ENCODE assay signal across 2 cellular contexts in the genomic region with DNA sequence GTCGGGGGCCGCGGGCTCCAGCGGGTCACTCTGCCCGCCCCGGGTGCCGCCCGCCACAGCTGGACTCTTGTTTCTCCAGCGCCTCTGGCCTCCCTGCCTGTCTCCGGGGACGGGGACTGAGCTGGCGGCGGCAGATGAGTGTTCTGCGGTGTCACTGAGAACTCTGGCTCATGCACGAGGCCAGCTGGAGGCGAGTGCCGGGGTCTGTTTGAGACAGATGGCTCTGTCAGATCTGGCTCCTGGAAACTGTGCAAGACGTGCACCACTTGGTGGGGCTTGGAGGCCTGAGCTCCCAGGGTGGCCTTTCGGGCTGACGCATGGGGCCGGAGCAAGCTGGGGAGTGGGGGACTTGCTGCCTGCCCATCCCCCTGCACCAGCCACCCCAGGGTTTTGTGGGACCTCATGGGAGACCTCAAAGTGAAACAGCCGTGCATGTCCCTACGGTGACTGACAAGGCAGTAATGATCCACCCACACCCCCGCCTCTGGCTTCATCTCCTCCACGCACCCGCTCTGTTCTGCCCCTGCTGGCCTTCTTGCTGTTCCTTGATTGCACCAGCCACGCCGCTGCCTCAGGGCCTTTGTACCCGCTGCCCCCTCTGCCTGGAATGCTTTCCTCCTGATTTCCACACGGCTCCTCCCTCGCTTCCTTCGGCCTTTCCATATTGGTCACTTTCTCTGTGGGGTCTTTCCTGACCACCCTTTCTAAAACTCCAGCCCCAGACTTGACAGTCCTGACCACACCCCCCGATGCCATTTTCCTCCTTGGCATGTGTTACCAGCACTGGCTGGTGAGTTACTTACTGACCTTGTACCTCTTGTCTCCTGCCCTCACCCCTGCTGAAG.
TF ChIP-seq lines count a peak whose summit lies in the region.

No MANE protein-coding gene starts in this region.

TF ChIP-seq in IMR-90, 13 proteins besides CTCF, POLR2A, EP300 and RAD21:
- no peak for TF ChIP-seq MAZ (IDR thresholded peaks at IDR 0.05; ENCODE audit: borderline replicate concordance, low read depth, low read length)
- no peak for TF ChIP-seq CHD1 (IDR thresholded peaks at IDR 0.05; ENCODE audit: low read depth, low read length)
- 0 out of 2 replicates have a peak, but pooled peaks have one; percentile 2 for TF ChIP-seq FOS (IDR thresholded peaks at IDR 0.05; ENCODE audit: low read depth, low read length)
- TF ChIP-seq SMC3 (IDR thresholded peaks at IDR 0.05; ENCODE audit: low read depth, low read length): no peak
- TF ChIP-seq NFE2L2 (IDR thresholded peaks at IDR 0.05; ENCODE audit: low read depth, low read length): no peak
- TF ChIP-seq, protein P1, sequence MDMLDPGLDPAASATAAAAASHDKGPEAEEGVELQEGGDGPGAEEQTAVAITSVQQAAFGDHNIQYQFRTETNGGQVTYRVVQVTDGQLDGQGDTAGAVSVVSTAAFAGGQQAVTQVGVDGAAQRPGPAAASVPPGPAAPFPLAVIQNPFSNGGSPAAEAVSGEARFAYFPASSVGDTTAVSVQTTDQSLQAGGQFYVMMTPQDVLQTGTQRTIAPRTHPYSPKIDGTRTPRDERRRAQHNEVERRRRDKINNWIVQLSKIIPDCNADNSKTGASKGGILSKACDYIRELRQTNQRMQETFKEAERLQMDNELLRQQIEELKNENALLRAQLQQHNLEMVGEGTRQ (IDR thresholded peaks at IDR 0.05; ENCODE audit: low read depth, low read length): no peak
- 0 out of 2 replicates have a peak, but pooled peaks have one; percentile 58 for TF ChIP-seq MXI1 (IDR thresholded peaks at IDR 0.05; ENCODE audit: borderline replicate concordance, low read depth, low read length)
- peak; percentile 70 for TF ChIP-seq BHLHE40 (IDR thresholded peaks at IDR 0.05; ENCODE audit: low read depth, low read length)
- TF ChIP-seq RCOR1 (IDR thresholded peaks at IDR 0.05; ENCODE audit: insufficient replicate concordance, low read length): peak; percentile 20

TF ChIP-seq in HepG2, 621 proteins besides CTCF, POLR2A, EP300 and RAD21 (continues in another document):
- TF ChIP-seq TGIF2 (CRISPR knock-in tag; IDR thresholded peaks at IDR 0.05): no peak
- TF ChIP-seq JDP2 (CRISPR knock-in tag; IDR thresholded peaks at IDR 0.05; ENCODE audit: borderline replicate concordance): no peak
- TF ChIP-seq ZNF263 (CRISPR knock-in tag; IDR thresholded peaks at IDR 0.05): no peak
- peak; percentile 9; the same call in 1 of the 2 replicates for TF ChIP-seq ZFX (CRISPR knock-in tag; IDR thresholded peaks at IDR 0.05; ENCODE audit: low read depth)
- TF ChIP-seq ZNF33A (CRISPR knock-in tag; IDR thresholded peaks at IDR 0.05; ENCODE audit: borderline replicate concordance): no peak
- TF ChIP-seq ZNF792 (CRISPR knock-in tag; IDR thresholded peaks at IDR 0.05): no peak
- no peak for TF ChIP-seq RXRB (CRISPR knock-in tag; IDR thresholded peaks at IDR 0.05; ENCODE audit: borderline replicate concordance)
- 0 out of 2 replicates have a peak, but pooled peaks have one; percentile 28 for TF ChIP-seq SP4 (CRISPR knock-in tag; IDR thresholded peaks at IDR 0.05)
- TF ChIP-seq IRF2 (CRISPR knock-in tag; IDR thresholded peaks at IDR 0.05): no peak
- no peak for TF ChIP-seq IRX3 (CRISPR knock-in tag; IDR thresholded peaks at IDR 0.05; ENCODE audit: borderline replicate concordance, low read depth)
- TF ChIP-seq NFE2L2 (IDR thresholded peaks at IDR 0.05; ENCODE audit: low read length): no peak
- peak; percentile 77; the same call in 1 of the 2 replicates for TF ChIP-seq ADNP (CRISPR knock-in tag; IDR thresholded peaks at IDR 0.05)
- peak; percentile 85 for TF ChIP-seq ZMYM3 (CRISPR knock-in tag; IDR thresholded peaks at IDR 0.05)
- TF ChIP-seq, protein P2, sequence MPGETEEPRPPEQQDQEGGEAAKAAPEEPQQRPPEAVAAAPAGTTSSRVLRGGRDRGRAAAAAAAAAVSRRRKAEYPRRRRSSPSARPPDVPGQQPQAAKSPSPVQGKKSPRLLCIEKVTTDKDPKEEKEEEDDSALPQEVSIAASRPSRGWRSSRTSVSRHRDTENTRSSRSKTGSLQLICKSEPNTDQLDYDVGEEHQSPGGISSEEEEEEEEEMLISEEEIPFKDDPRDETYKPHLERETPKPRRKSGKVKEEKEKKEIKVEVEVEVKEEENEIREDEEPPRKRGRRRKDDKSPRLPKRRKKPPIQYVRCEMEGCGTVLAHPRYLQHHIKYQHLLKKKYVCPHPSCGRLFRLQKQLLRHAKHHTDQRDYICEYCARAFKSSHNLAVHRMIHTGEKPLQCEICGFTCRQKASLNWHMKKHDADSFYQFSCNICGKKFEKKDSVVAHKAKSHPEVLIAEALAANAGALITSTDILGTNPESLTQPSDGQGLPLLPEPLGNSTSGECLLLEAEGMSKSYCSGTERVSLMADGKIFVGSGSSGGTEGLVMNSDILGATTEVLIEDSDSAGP (CRISPR knock-in tag; IDR thresholded peaks at IDR 0.05; ENCODE audit: borderline replicate concordance): peak; percentile 37; the same call in 1 of the 2 replicates
- TF ChIP-seq HHEX (CRISPR knock-in tag; IDR thresholded peaks at IDR 0.05): no peak
- TF ChIP-seq, protein P3, sequence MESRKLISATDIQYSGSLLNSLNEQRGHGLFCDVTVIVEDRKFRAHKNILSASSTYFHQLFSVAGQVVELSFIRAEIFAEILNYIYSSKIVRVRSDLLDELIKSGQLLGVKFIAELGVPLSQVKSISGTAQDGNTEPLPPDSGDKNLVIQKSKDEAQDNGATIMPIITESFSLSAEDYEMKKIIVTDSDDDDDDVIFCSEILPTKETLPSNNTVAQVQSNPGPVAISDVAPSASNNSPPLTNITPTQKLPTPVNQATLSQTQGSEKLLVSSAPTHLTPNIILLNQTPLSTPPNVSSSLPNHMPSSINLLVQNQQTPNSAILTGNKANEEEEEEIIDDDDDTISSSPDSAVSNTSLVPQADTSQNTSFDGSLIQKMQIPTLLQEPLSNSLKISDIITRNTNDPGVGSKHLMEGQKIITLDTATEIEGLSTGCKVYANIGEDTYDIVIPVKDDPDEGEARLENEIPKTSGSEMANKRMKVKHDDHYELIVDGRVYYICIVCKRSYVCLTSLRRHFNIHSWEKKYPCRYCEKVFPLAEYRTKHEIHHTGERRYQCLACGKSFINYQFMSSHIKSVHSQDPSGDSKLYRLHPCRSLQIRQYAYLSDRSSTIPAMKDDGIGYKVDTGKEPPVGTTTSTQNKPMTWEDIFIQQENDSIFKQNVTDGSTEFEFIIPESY (CRISPR knock-in tag; IDR thresholded peaks at IDR 0.05): peak; percentile 94
- 0 out of 2 replicates have a peak, but pooled peaks have one; percentile 31 for TF ChIP-seq KLF12 (CRISPR knock-in tag; IDR thresholded peaks at IDR 0.05; ENCODE audit: borderline replicate concordance)
- peak; percentile 61; the same call in 1 of the 2 replicates for TF ChIP-seq MEIS1 (CRISPR knock-in tag; IDR thresholded peaks at IDR 0.05; ENCODE audit: borderline replicate concordance)
- TF ChIP-seq ZFP90 (CRISPR knock-in tag; IDR thresholded peaks at IDR 0.05; ENCODE audit: borderline replicate concordance): no peak
- TF ChIP-seq NR2C2 (CRISPR knock-in tag; IDR thresholded peaks at IDR 0.05; ENCODE audit: borderline replicate concordance): no peak
- TF ChIP-seq ZNF678 (CRISPR knock-in tag; IDR thresholded peaks at IDR 0.05): no peak
- TF ChIP-seq, protein P4, sequence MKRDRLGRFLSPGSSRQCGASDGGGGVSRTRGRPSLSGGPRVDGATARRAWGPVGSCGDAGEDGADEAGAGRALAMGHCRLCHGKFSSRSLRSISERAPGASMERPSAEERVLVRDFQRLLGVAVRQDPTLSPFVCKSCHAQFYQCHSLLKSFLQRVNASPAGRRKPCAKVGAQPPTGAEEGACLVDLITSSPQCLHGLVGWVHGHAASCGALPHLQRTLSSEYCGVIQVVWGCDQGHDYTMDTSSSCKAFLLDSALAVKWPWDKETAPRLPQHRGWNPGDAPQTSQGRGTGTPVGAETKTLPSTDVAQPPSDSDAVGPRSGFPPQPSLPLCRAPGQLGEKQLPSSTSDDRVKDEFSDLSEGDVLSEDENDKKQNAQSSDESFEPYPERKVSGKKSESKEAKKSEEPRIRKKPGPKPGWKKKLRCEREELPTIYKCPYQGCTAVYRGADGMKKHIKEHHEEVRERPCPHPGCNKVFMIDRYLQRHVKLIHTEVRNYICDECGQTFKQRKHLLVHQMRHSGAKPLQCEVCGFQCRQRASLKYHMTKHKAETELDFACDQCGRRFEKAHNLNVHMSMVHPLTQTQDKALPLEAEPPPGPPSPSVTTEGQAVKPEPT (CRISPR knock-in tag; IDR thresholded peaks at IDR 0.05; ENCODE audit: low read depth): 0 out of 2 replicates have a peak, but pooled peaks have one; percentile 39
- TF ChIP-seq HNRNPLL (IDR thresholded peaks at IDR 0.05; ENCODE audit: low read depth, low read length, poor library complexity, severe bottlenecking): peak; percentile 20
- TF ChIP-seq, protein P5, sequence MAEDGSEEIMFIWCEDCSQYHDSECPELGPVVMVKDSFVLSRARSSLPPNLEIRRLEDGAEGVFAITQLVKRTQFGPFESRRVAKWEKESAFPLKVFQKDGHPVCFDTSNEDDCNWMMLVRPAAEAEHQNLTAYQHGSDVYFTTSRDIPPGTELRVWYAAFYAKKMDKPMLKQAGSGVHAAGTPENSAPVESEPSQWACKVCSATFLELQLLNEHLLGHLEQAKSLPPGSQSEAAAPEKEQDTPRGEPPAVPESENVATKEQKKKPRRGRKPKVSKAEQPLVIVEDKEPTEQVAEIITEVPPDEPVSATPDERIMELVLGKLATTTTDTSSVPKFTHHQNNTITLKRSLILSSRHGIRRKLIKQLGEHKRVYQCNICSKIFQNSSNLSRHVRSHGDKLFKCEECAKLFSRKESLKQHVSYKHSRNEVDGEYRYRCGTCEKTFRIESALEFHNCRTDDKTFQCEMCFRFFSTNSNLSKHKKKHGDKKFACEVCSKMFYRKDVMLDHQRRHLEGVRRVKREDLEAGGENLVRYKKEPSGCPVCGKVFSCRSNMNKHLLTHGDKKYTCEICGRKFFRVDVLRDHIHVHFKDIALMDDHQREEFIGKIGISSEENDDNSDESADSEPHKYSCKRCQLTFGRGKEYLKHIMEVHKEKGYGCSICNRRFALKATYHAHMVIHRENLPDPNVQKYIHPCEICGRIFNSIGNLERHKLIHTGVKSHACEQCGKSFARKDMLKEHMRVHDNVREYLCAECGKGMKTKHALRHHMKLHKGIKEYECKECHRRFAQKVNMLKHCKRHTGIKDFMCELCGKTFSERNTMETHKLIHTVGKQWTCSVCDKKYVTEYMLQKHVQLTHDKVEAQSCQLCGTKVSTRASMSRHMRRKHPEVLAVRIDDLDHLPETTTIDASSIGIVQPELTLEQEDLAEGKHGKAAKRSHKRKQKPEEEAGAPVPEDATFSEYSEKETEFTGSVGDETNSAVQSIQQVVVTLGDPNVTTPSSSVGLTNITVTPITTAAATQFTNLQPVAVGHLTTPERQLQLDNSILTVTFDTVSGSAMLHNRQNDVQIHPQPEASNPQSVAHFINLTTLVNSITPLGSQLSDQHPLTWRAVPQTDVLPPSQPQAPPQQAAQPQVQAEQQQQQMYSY (CRISPR knock-in tag; IDR thresholded peaks at IDR 0.05): no peak
- TF ChIP-seq HOXA3 (CRISPR knock-in tag; IDR thresholded peaks at IDR 0.05): 0 out of 2 replicates have a peak, but pooled peaks have one; percentile 35
- TF ChIP-seq, protein P6, sequence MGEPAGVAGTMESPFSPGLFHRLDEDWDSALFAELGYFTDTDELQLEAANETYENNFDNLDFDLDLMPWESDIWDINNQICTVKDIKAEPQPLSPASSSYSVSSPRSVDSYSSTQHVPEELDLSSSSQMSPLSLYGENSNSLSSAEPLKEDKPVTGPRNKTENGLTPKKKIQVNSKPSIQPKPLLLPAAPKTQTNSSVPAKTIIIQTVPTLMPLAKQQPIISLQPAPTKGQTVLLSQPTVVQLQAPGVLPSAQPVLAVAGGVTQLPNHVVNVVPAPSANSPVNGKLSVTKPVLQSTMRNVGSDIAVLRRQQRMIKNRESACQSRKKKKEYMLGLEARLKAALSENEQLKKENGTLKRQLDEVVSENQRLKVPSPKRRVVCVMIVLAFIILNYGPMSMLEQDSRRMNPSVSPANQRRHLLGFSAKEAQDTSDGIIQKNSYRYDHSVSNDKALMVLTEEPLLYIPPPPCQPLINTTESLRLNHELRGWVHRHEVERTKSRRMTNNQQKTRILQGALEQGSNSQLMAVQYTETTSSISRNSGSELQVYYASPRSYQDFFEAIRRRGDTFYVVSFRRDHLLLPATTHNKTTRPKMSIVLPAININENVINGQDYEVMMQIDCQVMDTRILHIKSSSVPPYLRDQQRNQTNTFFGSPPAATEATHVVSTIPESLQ (CRISPR knock-in tag; conservative IDR thresholded peaks at IDR 0.05): no peak
- no peak for TF ChIP-seq ZNF335 (CRISPR knock-in tag; IDR thresholded peaks at IDR 0.05)
- TF ChIP-seq, protein P7, sequence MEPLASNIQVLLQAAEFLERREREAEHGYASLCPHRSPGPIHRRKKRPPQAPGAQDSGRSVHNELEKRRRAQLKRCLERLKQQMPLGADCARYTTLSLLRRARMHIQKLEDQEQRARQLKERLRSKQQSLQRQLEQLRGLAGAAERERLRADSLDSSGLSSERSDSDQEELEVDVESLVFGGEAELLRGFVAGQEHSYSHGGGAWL (CRISPR knock-in tag; IDR thresholded peaks at IDR 0.05): no peak
- TF ChIP-seq FOXM1 (CRISPR knock-in tag; IDR thresholded peaks at IDR 0.05): no peak
- TF ChIP-seq ZSCAN9 (CRISPR knock-in tag; IDR thresholded peaks at IDR 0.05; ENCODE audit: borderline replicate concordance): no peak
- TF ChIP-seq, protein P8, sequence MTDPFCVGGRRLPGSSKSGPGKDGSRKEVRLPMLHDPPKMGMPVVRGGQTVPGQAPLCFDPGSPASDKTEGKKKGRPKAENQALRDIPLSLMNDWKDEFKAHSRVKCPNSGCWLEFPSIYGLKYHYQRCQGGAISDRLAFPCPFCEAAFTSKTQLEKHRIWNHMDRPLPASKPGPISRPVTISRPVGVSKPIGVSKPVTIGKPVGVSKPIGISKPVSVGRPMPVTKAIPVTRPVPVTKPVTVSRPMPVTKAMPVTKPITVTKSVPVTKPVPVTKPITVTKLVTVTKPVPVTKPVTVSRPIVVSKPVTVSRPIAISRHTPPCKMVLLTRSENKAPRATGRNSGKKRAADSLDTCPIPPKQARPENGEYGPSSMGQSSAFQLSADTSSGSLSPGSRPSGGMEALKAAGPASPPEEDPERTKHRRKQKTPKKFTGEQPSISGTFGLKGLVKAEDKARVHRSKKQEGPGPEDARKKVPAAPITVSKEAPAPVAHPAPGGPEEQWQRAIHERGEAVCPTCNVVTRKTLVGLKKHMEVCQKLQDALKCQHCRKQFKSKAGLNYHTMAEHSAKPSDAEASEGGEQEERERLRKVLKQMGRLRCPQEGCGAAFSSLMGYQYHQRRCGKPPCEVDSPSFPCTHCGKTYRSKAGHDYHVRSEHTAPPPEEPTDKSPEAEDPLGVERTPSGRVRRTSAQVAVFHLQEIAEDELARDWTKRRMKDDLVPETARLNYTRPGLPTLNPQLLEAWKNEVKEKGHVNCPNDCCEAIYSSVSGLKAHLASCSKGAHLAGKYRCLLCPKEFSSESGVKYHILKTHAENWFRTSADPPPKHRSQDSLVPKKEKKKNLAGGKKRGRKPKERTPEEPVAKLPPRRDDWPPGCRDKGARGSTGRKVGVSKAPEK (CRISPR knock-in tag; IDR thresholded peaks at IDR 0.05; ENCODE audit: borderline replicate concordance): no peak
- TF ChIP-seq, protein P9, sequence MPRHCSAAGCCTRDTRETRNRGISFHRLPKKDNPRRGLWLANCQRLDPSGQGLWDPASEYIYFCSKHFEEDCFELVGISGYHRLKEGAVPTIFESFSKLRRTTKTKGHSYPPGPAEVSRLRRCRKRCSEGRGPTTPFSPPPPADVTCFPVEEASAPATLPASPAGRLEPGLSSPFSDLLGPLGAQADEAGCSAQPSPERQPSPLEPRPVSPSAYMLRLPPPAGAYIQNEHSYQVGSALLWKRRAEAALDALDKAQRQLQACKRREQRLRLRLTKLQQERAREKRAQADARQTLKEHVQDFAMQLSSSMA (CRISPR knock-in tag; IDR thresholded peaks at IDR 0.05): no peak
- TF ChIP-seq, protein P10, sequence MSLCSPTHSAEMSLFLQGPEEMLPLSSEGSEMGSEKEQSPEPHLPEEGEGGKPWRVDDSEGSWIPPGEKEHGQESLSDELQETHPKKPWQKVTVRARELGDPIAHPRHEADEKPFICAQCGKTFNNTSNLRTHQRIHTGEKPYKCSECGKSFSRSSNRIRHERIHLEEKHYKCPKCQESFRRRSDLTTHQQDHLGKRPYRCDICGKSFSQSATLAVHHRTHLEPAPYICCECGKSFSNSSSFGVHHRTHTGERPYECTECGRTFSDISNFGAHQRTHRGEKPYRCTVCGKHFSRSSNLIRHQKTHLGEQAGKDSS (CRISPR knock-in tag; IDR thresholded peaks at IDR 0.05; ENCODE audit: borderline replicate concordance, low read depth): 0 out of 2 replicates have a peak, but pooled peaks have one; percentile 43
